ENCODE assay signal across 1 cellular context in genomic region chr15:41773332-41773728, GRCh38.
TF ChIP-seq lines count a peak whose summit lies in the region.

No MANE protein-coding gene starts in this region.

TF ChIP-seq in IMR-90, 13 proteins besides CTCF, POLR2A, EP300 and RAD21 (continued from another document):
- TF ChIP-seq NFE2L2 (IDR thresholded peaks at IDR 0.05; ENCODE audit: low read depth, low read length) (no peak), ELK1 (IDR thresholded peaks at IDR 0.05; ENCODE audit: borderline replicate concordance, low read depth, low read length) (no peak), CHD1 (IDR thresholded peaks at IDR 0.05; ENCODE audit: low read depth, low read length) (no peak)
